5 cellular contexts compared by ENCODE assay signal in genomic region chr5:727087-727486, GRCh38. TPM values are rescaled to one million over a fixed set of nuclear protein-coding genes. Genes with fewer than 3 reads are reported as not detected.
"Had no signal": no experiment of that assay in that cellular context is flagged by ENCODE, and none has a peak within 500 bp of the region (broad histone marks: within the 10 kb centered on the region; RNA-seq: fewer than 3 reads in every experiment).

No MANE protein-coding gene starts in this region.

RNA-seq across cellular contexts. Expression of gene TPPP, which starts 33.9 kb away (rescaled TPM):
- total RNA-seq: smooth muscle cell had no signal
- polyA plus RNA-seq: smooth muscle cell had no signal

RNA-seq across cellular contexts. Expression of gene ZDHHC11B, which starts 57.4 kb away (rescaled TPM):
- total RNA-seq: dermis microvascular lymphatic vessel endothelial cell, endothelial cell of umbilical vein, renal cortical epithelial cell, smooth muscle cell had no signal
- polyA plus RNA-seq: endothelial cell of umbilical vein, immature natural killer cell, smooth muscle cell had no signal
